ENCODE assay signal across 1 cellular context in genomic region chr2:10740226-10740625, GRCh38.
TF ChIP-seq lines count a peak whose summit lies in the region.

No MANE protein-coding gene starts in this region.

TF ChIP-seq in HepG2, 621 proteins besides CTCF, POLR2A, EP300 and RAD21:
- 0 out of 2 replicates have a peak, but pooled peaks have one; percentile 16 for TF ChIP-seq ARID5B (CRISPR knock-in tag; IDR thresholded peaks at IDR 0.05)
- peak; percentile 98 for TF ChIP-seq CEBPB (IDR thresholded peaks at IDR 0.05; ENCODE audit: borderline replicate concordance, low read depth, low read length)
- TF ChIP-seq ZNF292 (CRISPR knock-in tag; IDR thresholded peaks at IDR 0.05; ENCODE audit: borderline replicate concordance, low read depth) = 0 out of 2 replicates have a peak, but pooled peaks have one; percentile 44
- no peak for TF ChIP-seq SP4 (CRISPR knock-in tag; IDR thresholded peaks at IDR 0.05)
- TF ChIP-seq SALL1 (CRISPR knock-in tag; IDR thresholded peaks at IDR 0.05) = 0 out of 2 replicates have a peak, but pooled peaks have one; percentile 41
- peak; percentile 42 for TF ChIP-seq SOX5 (CRISPR knock-in tag; IDR thresholded peaks at IDR 0.05; ENCODE audit: borderline replicate concordance)
- peak; percentile 20; the same call in 1 of the 2 replicates for TF ChIP-seq SAP130 (CRISPR knock-in tag; IDR thresholded peaks at IDR 0.05; ENCODE audit: low read depth)
- no peak for TF ChIP-seq MED8 (CRISPR knock-in tag; IDR thresholded peaks at IDR 0.05; ENCODE audit: insufficient replicate concordance)
- TF ChIP-seq BCL6 (CRISPR knock-in tag; IDR thresholded peaks at IDR 0.05) = 0 out of 2 replicates have a peak, but pooled peaks have one; percentile 50
- TF ChIP-seq ZNF614 (CRISPR knock-in tag; IDR thresholded peaks at IDR 0.05; ENCODE audit: borderline replicate concordance) = peak; percentile 63; the same call in 1 of the 2 replicates
- no peak for TF ChIP-seq SOX13 (IDR thresholded peaks at IDR 0.05)
- TF ChIP-seq SOX13 (CRISPR knock-in tag; conservative IDR thresholded peaks at IDR 0.05 in 1 of 2, IDR thresholded peaks at IDR 0.05 in 1 of 2) = peak in 1 of 2 experiments; percentile 47; a peak in 1 of 4 replicates
- TF ChIP-seq CEBPG (CRISPR knock-in tag; IDR thresholded peaks at IDR 0.05) = peak; percentile 92
- TF ChIP-seq ZFP1 (CRISPR knock-in tag; IDR thresholded peaks at IDR 0.05) = no peak
- no peak for TF ChIP-seq TOPORS (CRISPR knock-in tag; IDR thresholded peaks at IDR 0.05)
- no peak for TF ChIP-seq SOX6 (IDR thresholded peaks at IDR 0.05)
- peak; percentile 42; the same call in 1 of the 2 replicates for TF ChIP-seq SOX6 (CRISPR knock-in tag; IDR thresholded peaks at IDR 0.05)
- no peak for TF ChIP-seq ZNF260 (CRISPR knock-in tag; IDR thresholded peaks at IDR 0.05; ENCODE audit: borderline replicate concordance, low read depth)
